In the genomic region with DNA sequence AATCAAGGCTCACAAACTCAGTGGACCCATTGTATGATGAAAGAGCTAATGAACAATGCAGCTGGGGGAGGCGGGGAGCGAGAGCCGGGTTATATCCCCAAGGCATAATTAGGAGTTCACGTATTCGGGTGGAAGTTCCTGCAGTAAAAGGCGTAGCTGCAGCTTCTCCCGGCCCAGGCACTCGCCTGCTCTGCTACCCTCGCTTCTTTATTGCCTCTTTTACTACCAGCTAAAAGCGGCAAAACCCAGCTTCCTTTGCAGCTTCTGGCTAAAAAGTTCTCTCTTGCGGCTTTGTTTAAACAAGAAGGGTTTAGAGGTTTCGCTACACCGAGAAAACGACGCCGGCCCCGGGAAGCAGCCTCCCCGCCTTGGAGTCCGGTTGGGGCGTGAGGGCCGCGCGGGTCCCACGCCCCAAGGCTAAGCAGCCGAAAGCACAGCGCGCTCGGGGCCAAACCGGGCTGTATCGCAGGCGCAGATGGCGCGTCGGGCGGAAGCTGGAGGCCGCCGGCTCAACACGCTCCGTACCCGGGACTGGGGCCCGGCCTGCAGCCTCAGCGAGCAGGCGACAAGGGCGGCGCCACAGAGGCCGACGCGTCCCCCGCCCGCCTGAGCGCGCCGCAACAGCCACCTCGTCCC, we compare ENCODE assay signal across 1 cellular context.
TF ChIP-seq lines count a peak whose summit lies in the region.

No MANE protein-coding gene starts in this region.

TF ChIP-seq in HepG2, 621 proteins besides CTCF, POLR2A, EP300 and RAD21 (continued from another document and continues in another):
- TF ChIP-seq, protein P1, sequence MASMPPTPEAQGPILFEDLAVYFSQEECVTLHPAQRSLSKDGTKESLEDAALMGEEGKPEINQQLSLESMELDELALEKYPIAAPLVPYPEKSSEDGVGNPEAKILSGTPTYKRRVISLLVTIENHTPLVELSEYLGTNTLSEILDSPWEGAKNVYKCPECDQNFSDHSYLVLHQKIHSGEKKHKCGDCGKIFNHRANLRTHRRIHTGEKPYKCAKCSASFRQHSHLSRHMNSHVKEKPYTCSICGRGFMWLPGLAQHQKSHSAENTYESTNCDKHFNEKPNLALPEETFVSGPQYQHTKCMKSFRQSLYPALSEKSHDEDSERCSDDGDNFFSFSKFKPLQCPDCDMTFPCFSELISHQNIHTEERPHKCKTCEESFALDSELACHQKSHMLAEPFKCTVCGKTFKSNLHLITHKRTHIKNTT (CRISPR knock-in tag; IDR thresholded peaks at IDR 0.05) = no peak
- TF ChIP-seq DMAP1 (CRISPR knock-in tag; IDR thresholded peaks at IDR 0.05) (peak; percentile 77), ZNF253 (CRISPR knock-in tag; IDR thresholded peaks at IDR 0.05; ENCODE audit: borderline replicate concordance) (0 out of 2 replicates have a peak, but pooled peaks have one; percentile 17), ZNF709 (CRISPR knock-in tag; IDR thresholded peaks at IDR 0.05) (peak; percentile 84; the same call in 1 of the 2 replicates), ARHGAP35 (CRISPR knock-in tag; IDR thresholded peaks at IDR 0.05; ENCODE audit: borderline replicate concordance) (peak; percentile 33; the same call in 1 of the 2 replicates), RARG (CRISPR knock-in tag; IDR thresholded peaks at IDR 0.05; ENCODE audit: low read depth) (no peak), CBX1 (IDR thresholded peaks at IDR 0.05; ENCODE audit: low read depth) (no peak), ZNF335 (CRISPR knock-in tag; IDR thresholded peaks at IDR 0.05) (peak; percentile 28; the same call in 1 of the 2 replicates), GLI4 (CRISPR knock-in tag; IDR thresholded peaks at IDR 0.05; ENCODE audit: borderline replicate concordance) (peak; percentile 50; the same call in 1 of the 2 replicates), PHF8 (CRISPR knock-in tag; IDR thresholded peaks at IDR 0.05) (peak; percentile 99), SALL2 (CRISPR knock-in tag; IDR thresholded peaks at IDR 0.05) (peak; percentile 89), FOXO4 (CRISPR knock-in tag; conservative IDR thresholded peaks at IDR 0.05) (no peak), TMF1 (CRISPR knock-in tag; IDR thresholded peaks at IDR 0.05; ENCODE audit: low read depth) (peak; percentile 91), HMGXB3 (CRISPR knock-in tag; IDR thresholded peaks at IDR 0.05; ENCODE audit: borderline replicate concordance) (0 out of 2 replicates have a peak, but pooled peaks have one; percentile 63), TRIM24 (CRISPR knock-in tag; IDR thresholded peaks at IDR 0.05) (no peak), HMGXB4 (CRISPR knock-in tag; IDR thresholded peaks at IDR 0.05; ENCODE audit: borderline replicate concordance in 1 of 2, low read depth in 1 of 2) (peak; percentile 64 to 94; a peak in 2 of 4 replicates), TP53 (CRISPR knock-in tag; conservative IDR thresholded peaks at IDR 0.05) (peak; percentile 48), SATB2 (CRISPR knock-in tag; IDR thresholded peaks at IDR 0.05) (peak; percentile 89), ZNF496 (CRISPR knock-in tag; IDR thresholded peaks at IDR 0.05; ENCODE audit: insufficient replicate concordance) (no peak), FOXA3 (CRISPR knock-in tag; IDR thresholded peaks at IDR 0.05) (no peak), ZHX2 (IDR thresholded peaks at IDR 0.05; ENCODE audit: low read depth) (no peak; the same call in 1 of the 2 replicates), ZHX2 (CRISPR knock-in tag; IDR thresholded peaks at IDR 0.05; ENCODE audit: borderline replicate concordance) (peak; percentile 98), HNRNPK (IDR thresholded peaks at IDR 0.05; ENCODE audit: low read depth, low read length, poor library complexity, severe bottlenecking) (no peak), BORCS8-MEF2B (CRISPR knock-in tag; IDR thresholded peaks at IDR 0.05) (peak; percentile 76; the same call in 1 of the 2 replicates), SMAD9 (CRISPR knock-in tag; IDR thresholded peaks at IDR 0.05) (no peak), CENPT (CRISPR knock-in tag; IDR thresholded peaks at IDR 0.05; ENCODE audit: low read depth) (peak; percentile 78; the same call in 1 of the 2 replicates), ZNF605 (CRISPR knock-in tag; IDR thresholded peaks at IDR 0.05) (peak; percentile 92), ZNF225 (CRISPR knock-in tag; IDR thresholded peaks at IDR 0.05) (peak; percentile 90), RFXANK (CRISPR knock-in tag; IDR thresholded peaks at IDR 0.05) (no peak), KMT2B (CRISPR knock-in tag; IDR thresholded peaks at IDR 0.05) (peak; percentile 89), HNF4A (CRISPR knock-in tag; IDR thresholded peaks at IDR 0.05) (0 out of 2 replicates have a peak, but pooled peaks have one; percentile 5), ZBTB1 (CRISPR knock-in tag; IDR thresholded peaks at IDR 0.05; ENCODE audit: borderline replicate concordance) (no peak), ZNF558 (CRISPR knock-in tag; IDR thresholded peaks at IDR 0.05; ENCODE audit: borderline replicate concordance) (peak; percentile 30; the same call in 1 of the 2 replicates), PITX1 (CRISPR knock-in tag; IDR thresholded peaks at IDR 0.05) (peak; percentile 63), ZNF670 (CRISPR knock-in tag; IDR thresholded peaks at IDR 0.05; ENCODE audit: borderline replicate concordance) (peak; percentile 61; the same call in 1 of the 2 replicates), HES4 (CRISPR knock-in tag; IDR thresholded peaks at IDR 0.05; ENCODE audit: borderline replicate concordance) (peak; percentile 84), ZNF20 (CRISPR knock-in tag; IDR thresholded peaks at IDR 0.05) (no peak), TFDP2 (CRISPR knock-in tag; IDR thresholded peaks at IDR 0.05) (no peak), PAX8 (CRISPR knock-in tag; IDR thresholded peaks at IDR 0.05; ENCODE audit: borderline replicate concordance) (no peak)
- TF ChIP-seq, protein P2, sequence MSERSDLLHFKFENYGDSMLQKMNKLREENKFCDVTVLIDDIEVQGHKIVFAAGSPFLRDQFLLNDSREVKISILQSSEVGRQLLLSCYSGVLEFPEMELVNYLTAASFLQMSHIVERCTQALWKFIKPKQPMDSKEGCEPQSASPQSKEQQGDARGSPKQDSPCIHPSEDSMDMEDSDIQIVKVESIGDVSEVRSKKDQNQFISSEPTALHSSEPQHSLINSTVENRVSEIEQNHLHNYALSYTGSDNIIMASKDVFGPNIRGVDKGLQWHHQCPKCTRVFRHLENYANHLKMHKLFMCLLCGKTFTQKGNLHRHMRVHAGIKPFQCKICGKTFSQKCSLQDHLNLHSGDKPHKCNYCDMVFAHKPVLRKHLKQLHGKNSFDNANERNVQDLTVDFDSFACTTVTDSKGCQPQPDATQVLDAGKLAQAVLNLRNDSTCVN (CRISPR knock-in tag; IDR thresholded peaks at IDR 0.05; ENCODE audit: borderline replicate concordance) = peak; percentile 54; the same call in 1 of the 2 replicates
- TF ChIP-seq, protein P3, sequence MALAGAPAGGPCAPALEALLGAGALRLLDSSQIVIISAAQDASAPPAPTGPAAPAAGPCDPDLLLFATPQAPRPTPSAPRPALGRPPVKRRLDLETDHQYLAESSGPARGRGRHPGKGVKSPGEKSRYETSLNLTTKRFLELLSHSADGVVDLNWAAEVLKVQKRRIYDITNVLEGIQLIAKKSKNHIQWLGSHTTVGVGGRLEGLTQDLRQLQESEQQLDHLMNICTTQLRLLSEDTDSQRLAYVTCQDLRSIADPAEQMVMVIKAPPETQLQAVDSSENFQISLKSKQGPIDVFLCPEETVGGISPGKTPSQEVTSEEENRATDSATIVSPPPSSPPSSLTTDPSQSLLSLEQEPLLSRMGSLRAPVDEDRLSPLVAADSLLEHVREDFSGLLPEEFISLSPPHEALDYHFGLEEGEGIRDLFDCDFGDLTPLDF (CRISPR knock-in tag; IDR thresholded peaks at IDR 0.05) = peak; percentile 69; the same call in 1 of the 2 replicates
